Comparison of ENCODE assay signal across 8 cellular contexts in genomic region chr2:101152195-101153076, GRCh38. TPM values are rescaled to one million over a fixed set of nuclear protein-coding genes. Genes with fewer than 3 reads are reported as not detected.
DNase-seq lines count a peak whose midpoint lies in the region; ATAC-seq and TF ChIP-seq lines count a peak whose summit lies in the region.

No MANE protein-coding gene starts in this region.

- no peaks in the 10 kb centered on the region for H3K36me3 ChIP-seq in OCI-LY1 (ENCODE audit: insufficient read depth, low read length)
- H3K36me3 ChIP-seq in body of pancreas (replicated peaks in 1 of 2; ENCODE audit: insufficient read depth in 1 of 2, low read depth in 2 of 2): no peaks in the 10 kb centered on the region
- H3K36me3 ChIP-seq in iPS DF 6.9 (ENCODE audit: control insufficient read depth, insufficient read depth, low read length): no peaks in the 10 kb centered on the region

- DNase-seq in DMS79 treated with DMSO at 0.1 percent for 48 hours (lab: John Stamatoyannopoulos, UW) (peak; percentile 46), HPDE6-E6E7 (ENCODE audit: extremely low spot score) (peak; percentile 49), body of pancreas (peak; percentile 45 to 59 (median 51)), iPS DF 6.9 (ENCODE audit: low read depth, low spot score) (no peak), retina (peak; percentile 65), NCI-H1436 treated with DMSO at 0.1 percent for 48 hours (lab: John Stamatoyannopoulos, UW) (no peak)

- WGBS in body of pancreas, 2 donors: 21 to 35% methylated on average over 19 to 21 of the region's 21 CpGs
- WGBS in iPS DF 6.9 (ENCODE audit: insufficient coverage, insufficient read length): no CpG with 5 or more reads among the region's 21 CpGs

- TF ChIP-seq CTCF in OCI-LY1 (IDR thresholded peaks at IDR 0.05; ENCODE audit: low read length): peak; percentile 64
- TF ChIP-seq CTCF in body of pancreas (IDR thresholded peaks at IDR 0.05): peak; percentile 28 to 81 (median 76)

- H3K79me2 ChIP-seq in OCI-LY1 (ENCODE audit: insufficient read depth, low read length): no peaks in the 10 kb centered on the region

- H3K9ac ChIP-seq in OCI-LY1 (ENCODE audit: low read length): no peak overlapping the region

- peaks cover 16% of the 10 kb centered on the region for H3K4me1 ChIP-seq in OCI-LY1 (ENCODE audit: insufficient read depth, low read length, severe bottlenecking)
- peaks cover 51% of the 10 kb centered on the region for H3K4me1 ChIP-seq in body of pancreas
- peaks cover 7% of the 10 kb centered on the region for H3K4me1 ChIP-seq in iPS DF 6.9 (ENCODE audit: control insufficient read depth, insufficient read depth, low read length)

- H3K9me3 ChIP-seq in OCI-LY1 (ENCODE audit: low read length): no peaks in the 10 kb centered on the region
- H3K9me3 ChIP-seq in body of pancreas: no peaks in the 10 kb centered on the region
- no peaks in the 10 kb centered on the region for H3K9me3 ChIP-seq in iPS DF 6.9 (ENCODE audit: control insufficient read depth, insufficient read depth, low read length)

- peak overlapping the region; percentile 65; the same call in 1 of the 2 replicates for H3K4me2 ChIP-seq in OCI-LY1 (ENCODE audit: low read length)

- no peaks in the 10 kb centered on the region for H3F3A ChIP-seq in OCI-LY1 (ENCODE audit: insufficient read depth, low read length)

- no peak overlapping the region for H2AFZ ChIP-seq in OCI-LY1 (ENCODE audit: low read length)

- H3K4me3 ChIP-seq in OCI-LY1 (ENCODE audit: low read depth, low read length, poor library complexity, severe bottlenecking) (peak overlapping the region; percentile 59), body of pancreas (no peak overlapping the region), iPS DF 6.9 (ENCODE audit: low read length) (peak overlapping the region; percentile 68; the same call in 1 of the 2 replicates)

- intact Hi-C loops in body of pancreas (cut with DNase I): loop anchor here (10.0 kb wide), 1 partner anchor 118 kb away; no protein-coding TSS in a partner anchor

- no peaks in the 10 kb centered on the region for H4K20me1 ChIP-seq in OCI-LY1 (ENCODE audit: insufficient read depth, low read length)

- H3K27me3 ChIP-seq in OCI-LY1 (ENCODE audit: insufficient read depth, low read length) (peaks cover 7% of the 10 kb centered on the region), body of pancreas (no peaks in the 10 kb centered on the region), iPS DF 6.9 (ENCODE audit: control insufficient read depth, insufficient read depth, low read length) (no peaks in the 10 kb centered on the region)

- ATAC-seq in GM19467 (IDR thresholded peaks at IDR 0.05; ENCODE audit: unreplicated experiment) (peak; percentile 48), body of pancreas (no peak)

- no peaks in the 10 kb centered on the region for H3K9me2 ChIP-seq in OCI-LY1 (ENCODE audit: low read depth, low read length)

- TF ChIP-seq POLR2A in body of pancreas (IDR thresholded peaks at IDR 0.05): no peak

- H3K27ac ChIP-seq in OCI-LY1 (ENCODE audit: low read depth, low read length, poor library complexity, severe bottlenecking): no peak overlapping the region
- peak overlapping the region; percentile 81 to 91 (median 85) for H3K27ac ChIP-seq in body of pancreas
- no peak overlapping the region for H3K27ac ChIP-seq in iPS DF 6.9 (ENCODE audit: low read length)

RNA-seq across cellular contexts. Expression of gene TBC1D8, which starts 1.3 kb away (rescaled TPM):
- 100 to 1,000 TPM in 1 of 2 donors, 10 to 100 TPM in 1; 63.8 to 111 TPM for total RNA-seq in body of pancreas

Comparison
In these comparisons a context has a peak if more than half of its experiments do, and no peak if none do; other contexts are left out.
1. DNase-seq: peak in DMS79 treated with DMSO at 0.1 percent for 48 hours (single experiment), HPDE6-E6E7 (single experiment), body of pancreas (4 of 4) and retina (single experiment); none in iPS DF 6.9 (single experiment) and NCI-H1436 treated with DMSO at 0.1 percent for 48 hours (single experiment).
2. H3K27ac ChIP-seq: peak in body of pancreas (4 of 4); none in OCI-LY1 (single experiment) and iPS DF 6.9 (single experiment).
3. H3K4me3 ChIP-seq: peak in OCI-LY1 (single experiment) and iPS DF 6.9 (single experiment); none in body of pancreas (0 of 2).